In genomic region chr10:102112210-102112817, GRCh38 we compare ENCODE assay signal across 9 cellular contexts. TPM values are rescaled to one million over a fixed set of nuclear protein-coding genes. Genes with fewer than 3 reads are reported as not detected.
DNase-seq lines count a peak whose midpoint lies in the region; ATAC-seq, FAIRE-seq and TF ChIP-seq lines count a peak whose summit lies in the region.
"Had no signal": no experiment of that assay in that cellular context is flagged by ENCODE, and none has a peak within 500 bp of the region (broad histone marks: within the 10 kb centered on the region; RNA-seq: fewer than 3 reads in every experiment).

No MANE protein-coding gene starts in this region.

- H3K36me3 ChIP-seq in HUES64 (ENCODE audit: insufficient read depth, low read length) = peaks cover 48% of the 10 kb centered on the region
- H3K36me3 ChIP-seq in lower lobe of right lung = peaks cover 44% of the 10 kb centered on the region

- no peak overlapping the region for H3K4me3 Mint-ChIP-seq in CD4-positive, alpha-beta T cell
- H3K4me3 Mint-ChIP-seq in activated naive CD8-positive, alpha-beta T cell treated with anti-CD3 and anti-CD28 coated beads, Interleukin-2, amount 50 U/mL, for 24 hours = peak overlapping the region; percentile 85

- H3K9me3 ChIP-seq in CD4-positive, alpha-beta T cell (ENCODE audit: control insufficient read depth, low read length) = no peaks in the 10 kb centered on the region
- H3K9me3 ChIP-seq in HUES64 (ENCODE audit: insufficient read depth, low read depth, low read length) = no peaks in the 10 kb centered on the region
- H3K9me3 ChIP-seq in lower lobe of right lung = no peaks in the 10 kb centered on the region

- no peak for DNase-seq in CD4-positive, alpha-beta T cell
- DNase-seq in activated naive CD8-positive, alpha-beta T cell treated with anti-CD3 and anti-CD28 coated beads, Interleukin-2, amount 50 U/mL, for 24 hours = no peak
- DNase-seq in lower lobe of right lung (no peak), ecto neural progenitor cell (ENCODE audit: low spot score) (no peak), NCI-H146 treated with DMSO at 0.1 percent for 48 hours (lab: John Stamatoyannopoulos, UW; ENCODE audit: unreplicated experiment) (no peak), SHP77 (lab: John Stamatoyannopoulos, UW) (no peak), GM19239 (ENCODE audit: insufficient read length, low spot score) (no peak)
- DNase-seq: PC-3 had no signal

- H3K4me3 ChIP-seq in HUES64 (ENCODE audit: low read length) = peak overlapping the region; percentile 72; the same call in 1 of the 2 replicates
- no peak overlapping the region for H3K4me3 ChIP-seq in lower lobe of right lung

- no peaks in the 10 kb centered on the region for H3K9me3 Mint-ChIP-seq in CD4-positive, alpha-beta T cell
- H3K9me3 Mint-ChIP-seq in activated naive CD8-positive, alpha-beta T cell treated with anti-CD3 and anti-CD28 coated beads, Interleukin-2, amount 50 U/mL, for 24 hours = no peaks in the 10 kb centered on the region

- H3K36me3 Mint-ChIP-seq in CD4-positive, alpha-beta T cell (ENCODE audit: low read depth) = peaks cover 63% of the 10 kb centered on the region
- peaks cover 26% of the 10 kb centered on the region for H3K36me3 Mint-ChIP-seq in activated naive CD8-positive, alpha-beta T cell treated with anti-CD3 and anti-CD28 coated beads, Interleukin-2, amount 50 U/mL, for 24 hours (ENCODE audit: low read depth)

- intact Hi-C loops in CD4-positive, alpha-beta T cell (cut with DNase I, micrococcal nuclease) = loop anchor here in 1 of 2 experiments (2.0 kb wide), 1 partner anchor 40 kb away; no protein-coding TSS in a partner anchor
- intact Hi-C loops in lower lobe of right lung (cut with DNase I) = no loop called here

- WGBS in HUES64 = 29% methylated on average over 2 of the region's 3 CpGs

- POLR2A ChIA-PET in CD4-positive, alpha-beta T cell (lab: Charles Lee) = interaction anchor here (1.0 kb wide), 1 partner anchor 29 kb away, joined by 3 read pairs; no protein-coding TSS in a partner anchor

- TF ChIP-seq CTCF in CD4-positive, alpha-beta T cell (IDR thresholded peaks at IDR 0.05) = peak; percentile 20
- TF ChIP-seq CTCF in lower lobe of right lung (IDR thresholded peaks at IDR 0.05) = peak; percentile 8

- H3K27me3 Mint-ChIP-seq in CD4-positive, alpha-beta T cell = no peaks in the 10 kb centered on the region
- H3K27me3 Mint-ChIP-seq in activated naive CD8-positive, alpha-beta T cell treated with anti-CD3 and anti-CD28 coated beads, Interleukin-2, amount 50 U/mL, for 24 hours = no peaks in the 10 kb centered on the region

- H3K9ac ChIP-seq in HUES64 (ENCODE audit: low read depth, low read length) = peak overlapping the region; percentile 76; the same call in 1 of the 2 replicates

- CTCF ChIA-PET in CD4-positive, alpha-beta T cell (lab: Charles Lee) = interaction anchor here (0.6 kb wide), 1 partner anchor 74 kb away, joined by 4 read pairs; no protein-coding TSS in a partner anchor

- no peak overlapping the region for H3K27ac ChIP-seq in CD4-positive, alpha-beta T cell (ENCODE audit: low read depth, low read length)
- H3K27ac ChIP-seq in HUES64 (ENCODE audit: low read depth, low read length) = no peak overlapping the region
- H3K27ac ChIP-seq in lower lobe of right lung = no peak overlapping the region

- ATAC-seq in CD4-positive, alpha-beta T cell (ENCODE audit: poor library complexity) = no peak
- ATAC-seq in activated naive CD8-positive, alpha-beta T cell treated with anti-CD3 and anti-CD28 coated beads, Interleukin-2, amount 50 U/mL, for 24 hours = no peak
- ATAC-seq in lower lobe of right lung = no peak
- ATAC-seq: PC-3 had no signal

- H3K27ac Mint-ChIP-seq in CD4-positive, alpha-beta T cell = peak overlapping the region; percentile 36
- H3K27ac Mint-ChIP-seq in activated naive CD8-positive, alpha-beta T cell treated with anti-CD3 and anti-CD28 coated beads, Interleukin-2, amount 50 U/mL, for 24 hours = peak overlapping the region; percentile 22

- H3K4me1 ChIP-seq in HUES64 (ENCODE audit: insufficient read depth, low read length) (peaks cover 35% of the 10 kb centered on the region), lower lobe of right lung (peaks cover 53% of the 10 kb centered on the region)

- FAIRE-seq in GM19239 (lab: Jason Lieb, UNC) = no peak

- no peaks in the 10 kb centered on the region for H3K27me3 ChIP-seq in CD4-positive, alpha-beta T cell (ENCODE audit: control insufficient read depth, insufficient read depth, low read length)
- H3K27me3 ChIP-seq in HUES64 (ENCODE audit: insufficient read depth, low read length) = no peaks in the 10 kb centered on the region
- H3K27me3 ChIP-seq in lower lobe of right lung (ENCODE audit: low read depth) = no peaks in the 10 kb centered on the region

- peaks cover 58% of the 10 kb centered on the region for H3K4me1 Mint-ChIP-seq in CD4-positive, alpha-beta T cell (ENCODE audit: low read depth)
- peaks cover 44% of the 10 kb centered on the region for H3K4me1 Mint-ChIP-seq in activated naive CD8-positive, alpha-beta T cell treated with anti-CD3 and anti-CD28 coated beads, Interleukin-2, amount 50 U/mL, for 24 hours

RNA-seq across cellular contexts. Expression of gene LDB1, which starts 7.9 kb away (rescaled TPM):
- total RNA-seq in CD4-positive, alpha-beta T cell = 100 to 1,000 TPM; 116 to 117 TPM
- polyA plus RNA-seq in HUES64 (2013, experiment 1 of 2) = 63.6 TPM
- 69.2 TPM for polyA plus RNA-seq in HUES64 (2013, experiment 2 of 2)
- 58.0 TPM for total RNA-seq in lower lobe of right lung

RNA-seq across cellular contexts. Expression of gene PPRC1, which starts 20.5 kb away (rescaled TPM):
- total RNA-seq in CD4-positive, alpha-beta T cell = 10 to 100 TPM; 22.0 to 22.9 TPM
- 50.2 TPM for polyA plus RNA-seq in HUES64 (2013, experiment 1 of 2)
- 43.7 TPM for polyA plus RNA-seq in HUES64 (2013, experiment 2 of 2)
- total RNA-seq in lower lobe of right lung = 32.7 TPM

RNA-seq across cellular contexts. Expression of gene NOLC1, which starts 39.9 kb away (rescaled TPM):
- total RNA-seq in CD4-positive, alpha-beta T cell = 10 to 100 TPM; 34.2 to 36.1 TPM
- 144 TPM for polyA plus RNA-seq in HUES64 (2013, experiment 1 of 2)
- 134 TPM for polyA plus RNA-seq in HUES64 (2013, experiment 2 of 2)
- 31.0 TPM for total RNA-seq in lower lobe of right lung

RNA-seq across cellular contexts. Expression of gene HPS6, which starts 47.2 kb away (rescaled TPM):
- total RNA-seq in CD4-positive, alpha-beta T cell = 10 to 100 TPM; 12.8 to 15.0 TPM
- polyA plus RNA-seq in HUES64 (2013, experiment 1 of 2) = 7.5 TPM
- 9.8 TPM for polyA plus RNA-seq in HUES64 (2013, experiment 2 of 2)
- 21.8 TPM for total RNA-seq in lower lobe of right lung

RNA-seq across cellular contexts. Expression of gene ARMH3, which starts 56.3 kb away (rescaled TPM):
- 10 to 100 TPM; 17.7 to 18.9 TPM for total RNA-seq in CD4-positive, alpha-beta T cell
- polyA plus RNA-seq in HUES64 (2013, experiment 1 of 2) = 12.2 TPM
- 11.8 TPM for polyA plus RNA-seq in HUES64 (2013, experiment 2 of 2)
- total RNA-seq in lower lobe of right lung = 38.6 TPM
